ENCODE assay signal across 25 cellular contexts in the genomic region with DNA sequence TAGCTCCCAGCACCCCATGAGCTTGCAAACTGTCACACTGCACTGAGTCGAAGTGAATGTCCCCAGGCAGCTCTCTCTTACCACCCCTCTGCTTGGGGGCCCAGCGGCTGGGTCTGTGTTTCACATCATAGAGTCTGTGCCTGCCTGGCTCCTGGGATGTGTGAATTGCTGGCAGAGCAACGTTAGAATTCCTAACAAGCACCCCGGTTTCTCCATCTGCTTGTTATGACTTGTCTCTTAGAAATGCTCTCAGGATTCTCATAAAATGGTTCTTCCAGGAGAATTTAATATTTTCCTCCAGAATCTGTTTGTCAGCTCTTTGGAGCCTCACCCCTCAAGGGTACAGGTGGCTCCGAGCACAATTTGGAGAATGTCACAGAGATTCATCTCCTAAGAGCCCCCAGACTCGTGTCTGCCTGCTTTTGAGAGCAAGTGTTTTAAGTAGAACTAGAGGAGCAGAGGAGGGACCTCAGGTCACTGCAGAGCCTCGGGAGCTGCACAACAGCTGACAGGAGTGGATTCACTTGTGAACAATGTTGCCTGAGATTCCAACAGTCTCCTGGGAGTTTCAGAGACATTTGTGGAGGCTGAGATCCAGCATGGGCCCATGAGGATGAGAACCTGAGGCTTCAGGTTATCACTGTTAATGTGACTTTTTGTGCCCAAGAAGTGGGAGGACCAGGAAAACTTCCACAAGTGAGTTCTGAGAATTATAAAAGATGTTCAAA.
"Had no signal": no experiment of that assay in that cellular context is flagged by ENCODE, and none has a peak within 500 bp of the region (broad histone marks: within the 10 kb centered on the region; RNA-seq: fewer than 3 reads in every experiment).

No MANE protein-coding gene starts in this region.

- H3K27ac ChIP-seq: body of pancreas, gastrocnemius medialis, prostate gland, stomach had no signal

- H3K27me3 ChIP-seq: body of pancreas, gastrocnemius medialis, stomach had no signal

- H3K36me3 ChIP-seq: gastrocnemius medialis, prostate gland, stomach had no signal

- H3K4me2 ChIP-seq: smooth muscle cell had no signal

- H3K27ac Mint-ChIP-seq: activated CD4-positive, alpha-beta T cell treated with anti-CD3 and anti-CD28 coated beads, Interleukin-2, amount 10 ng/mL, durations not matched to agents 24 days and 14 days; activated CD8-positive, alpha-beta T cell treated with anti-CD3 and anti-CD28 coated beads for 36 hours; activated naive CD8-positive, alpha-beta T cell treated with anti-CD3 and anti-CD28 coated beads, Interleukin-2, amount 10 ng/mL, durations not matched to agents 7 days and 5 days; activated T-helper 17 cell treated with anti-CD3 and anti-CD28 coated beads, Interleukin-2, amount 50 U/mL, for 72 hours; mesothelial cell of epicardium; nephron progenitor cell; type B pancreatic cell had no signal

- H3K36me3 Mint-ChIP-seq: activated naive CD8-positive, alpha-beta T cell treated with anti-CD3 and anti-CD28 coated beads, Interleukin-2, amount 10 ng/mL, durations not matched to agents 7 days and 5 days; mesothelial cell of epicardium; type B pancreatic cell had no signal

- H3K4me3 ChIP-seq: body of pancreas, gastrocnemius medialis, lung, prostate gland, smooth muscle cell, stomach had no signal

- H3K4me3 Mint-ChIP-seq: activated CD4-positive, alpha-beta T cell treated with anti-CD3 and anti-CD28 coated beads, Interleukin-2, amount 10 ng/mL, durations not matched to agents 24 days and 14 days; activated CD8-positive, alpha-beta T cell treated with anti-CD3 and anti-CD28 coated beads for 36 hours; activated naive CD8-positive, alpha-beta T cell treated with anti-CD3 and anti-CD28 coated beads, Interleukin-2, amount 10 ng/mL, durations not matched to agents 7 days and 5 days; activated T-helper 17 cell treated with anti-CD3 and anti-CD28 coated beads, Interleukin-2, amount 50 U/mL, for 72 hours; mesothelial cell of epicardium; nephron progenitor cell; type B pancreatic cell had no signal

- H3K4me1 Mint-ChIP-seq: activated CD4-positive, alpha-beta T cell treated with anti-CD3 and anti-CD28 coated beads, Interleukin-2, amount 10 ng/mL, durations not matched to agents 24 days and 14 days; activated naive CD8-positive, alpha-beta T cell treated with anti-CD3 and anti-CD28 coated beads, Interleukin-2, amount 10 ng/mL, durations not matched to agents 7 days and 5 days; activated T-helper 17 cell treated with anti-CD3 and anti-CD28 coated beads, Interleukin-2, amount 50 U/mL, for 72 hours; mesothelial cell of epicardium; nephron progenitor cell had no signal

- H3K9me3 Mint-ChIP-seq: activated CD4-positive, alpha-beta T cell treated with anti-CD3 and anti-CD28 coated beads, Interleukin-2, amount 10 ng/mL, durations not matched to agents 24 days and 14 days; activated CD8-positive, alpha-beta T cell treated with anti-CD3 and anti-CD28 coated beads for 36 hours had no signal

- H3K27me3 Mint-ChIP-seq: activated CD4-positive, alpha-beta T cell treated with anti-CD3 and anti-CD28 coated beads, Interleukin-2, amount 10 ng/mL, durations not matched to agents 24 days and 14 days; activated naive CD8-positive, alpha-beta T cell treated with anti-CD3 and anti-CD28 coated beads, Interleukin-2, amount 10 ng/mL, durations not matched to agents 7 days and 5 days; type B pancreatic cell had no signal

- H3K4me1 ChIP-seq: body of pancreas, gastrocnemius medialis, prostate gland, stomach had no signal

- DNase-seq: activated CD4-positive, alpha-beta T cell treated with anti-CD3 and anti-CD28 coated beads, Interleukin-2, amount 10 ng/mL, durations not matched to agents 24 days and 14 days; activated CD8-positive, alpha-beta T cell treated with anti-CD3 and anti-CD28 coated beads for 36 hours; activated naive CD4-positive, alpha-beta T cell treated with Interleukin-2 at 50 U/mL for 16 hours; activated naive CD8-positive, alpha-beta T cell treated with anti-CD3 and anti-CD28 coated beads, Interleukin-2, amount 10 ng/mL, durations not matched to agents 7 days and 5 days; activated T-cell treated with anti-CD3 and anti-CD28 coated beads, Interleukin-2, amount 50 U/mL, for 1 hour; body of pancreas; central memory CD4-positive, alpha-beta T cell; cortex of kidney; erythroblast; gastrocnemius medialis; head of caudate nucleus; kidney; nephron progenitor cell; occipital lobe; right cardiac atrium; stimulated activated CD4-positive, alpha-beta T cell treated with anti-CD3 and anti-CD28 coated beads, Interleukin-4, amount 100 ng/mL, for 1 hour; stomach; T1000 had no signal

- H3K9me3 ChIP-seq: body of pancreas, gastrocnemius medialis, prostate gland had no signal

- ATAC-seq: activated CD8-positive, alpha-beta T cell treated with anti-CD3 and anti-CD28 coated beads for 36 hours; activated T-helper 17 cell treated with anti-CD3 and anti-CD28 coated beads, Interleukin-2, amount 50 U/mL, for 72 hours; body of pancreas; gastrocnemius medialis; left lobe of liver; right cardiac atrium had no signal
